Comparison of ENCODE assay signal across 16 cellular contexts in genomic region chrX:152895724-152896420, GRCh38. TPM values are rescaled to one million over a fixed set of nuclear protein-coding genes. Genes with fewer than 3 reads are reported as not detected.
A peak's percentile ranks its signal among the peaks of the same experiment; 100 is the strongest.
DNase-seq lines count a peak whose midpoint lies in the region; ATAC-seq and TF ChIP-seq lines count a peak whose summit lies in the region.
"Had no signal": no experiment of that assay in that cellular context is flagged by ENCODE, and none has a peak within 500 bp of the region (broad histone marks: within the 10 kb centered on the region; RNA-seq: fewer than 3 reads in every experiment).

No MANE protein-coding gene starts in this region.

- H3K9ac ChIP-seq in BLaER1, result no peak overlapping the region
- no peak overlapping the region for H3K9ac ChIP-seq in mucosa of rectum (ENCODE audit: low read depth in 1 of 2, low read length in 2 of 2)

- H3K4me1 ChIP-seq in BLaER1, result peaks cover 29% of the 10 kb centered on the region
- H3K4me1 ChIP-seq in mucosa of rectum (ENCODE audit: control insufficient read depth in 2 of 2, insufficient read depth in 2 of 2, low read length in 2 of 2), result peaks cover 10 to 11% of the 10 kb centered on the region in 2 donors

- ATAC-seq in HG03442 (IDR thresholded peaks at IDR 0.05; ENCODE audit: unreplicated experiment) (no peak), HG03354 (IDR thresholded peaks at IDR 0.05; ENCODE audit: poor library complexity, severe bottlenecking, unreplicated experiment) (no peak)

- peaks cover 4% of the 10 kb centered on the region for H3K4me1 Mint-ChIP-seq in chondrocyte (ENCODE audit: low read depth)

- H3K9me3 ChIP-seq in BLaER1, result no peaks in the 10 kb centered on the region
- no peaks in the 10 kb centered on the region for H3K9me3 ChIP-seq in mucosa of rectum (ENCODE audit: control insufficient read depth in 2 of 2, low read length in 2 of 2)
- H3K9me3 ChIP-seq: ovary had no signal

- peaks cover 5% of the 10 kb centered on the region for H3K36me3 Mint-ChIP-seq in chondrocyte (ENCODE audit: low read depth)

- H3K27me3 ChIP-seq in BLaER1, result peaks cover 99% of the 10 kb centered on the region
- peaks cover 4 to 12% of the 10 kb centered on the region in 2 donors for H3K27me3 ChIP-seq in mucosa of rectum (ENCODE audit: control insufficient read depth in 2 of 2, insufficient read depth in 2 of 2, low read length in 2 of 2)
- H3K27me3 ChIP-seq: ovary had no signal

- peaks cover 9% of the 10 kb centered on the region for H3K9me3 Mint-ChIP-seq in chondrocyte (ENCODE audit: low read depth)

- H4K20me1 ChIP-seq in BLaER1, result peaks cover 60% of the 10 kb centered on the region; the same call in 1 of the 2 replicates

- H3K27ac ChIP-seq in BLaER1 (no peak overlapping the region), mucosa of rectum (ENCODE audit: low read depth in 2 of 2, low read length in 2 of 2) (peak overlapping the region; percentile 38 to 58)
- H3K27ac ChIP-seq: HL-60, ovary had no signal

- peaks cover 4% of the 10 kb centered on the region for H3K27me3 Mint-ChIP-seq in chondrocyte (ENCODE audit: low read depth)

- no peak overlapping the region for H3K27ac Mint-ChIP-seq in chondrocyte (ENCODE audit: unreplicated experiment)

- no peaks in the 10 kb centered on the region for H3K36me3 ChIP-seq in BLaER1
- H3K36me3 ChIP-seq in mucosa of rectum (ENCODE audit: control insufficient read depth in 2 of 2, insufficient read depth in 2 of 2, low read length in 2 of 2), result no peaks in the 10 kb centered on the region
- H3K36me3 ChIP-seq: ovary had no signal

- DNase-seq in LoVo (ENCODE audit: low spot score) (peak; percentile 35), chondrocyte (ENCODE audit: low spot score) (peak; percentile 84), KG1 (lab: John Stamatoyannopoulos, UW) (no peak), NCI-H748 (lab: John Stamatoyannopoulos, UW; ENCODE audit: unreplicated experiment) (no peak)
- DNase-seq: activated CD8-positive, alpha-beta memory T cell treated with anti-CD3 and anti-CD28 coated beads for 24 hours; anterior cingulate cortex; cortex of kidney; DMS79 treated with DMSO at 0.1 percent for 48 hours; NCI-H82; ovary; SHP77 had no signal

- no peak overlapping the region for H3K4me3 Mint-ChIP-seq in chondrocyte (ENCODE audit: unreplicated experiment)

- TF ChIP-seq CTCF in chondrocyte (IDR thresholded peaks at IDR 0.05), result no peak

- peak overlapping the region; percentile 60 for H3K4me2 ChIP-seq in BLaER1

- H3K4me3 ChIP-seq in BLaER1 (no peak overlapping the region), mucosa of rectum (ENCODE audit: low read length in 2 of 2) (no peak overlapping the region)
- H3K4me3 ChIP-seq: ovary had no signal

RNA-seq across cellular contexts. Expression of gene ZNF185, which starts 2.0 kb away (rescaled TPM):
- 6.0 to 14.0 TPM (median 13.7 TPM) in 3 replicates for total RNA-seq in chondrocyte

Comparison
In these comparisons a context has a peak if more than half of its experiments do, and no peak if none do; other contexts are left out.
1. DNase-seq: peak in LoVo (single experiment) and chondrocyte (single experiment); none in KG1 (single experiment) and NCI-H748 (single experiment).